Comparison of ENCODE assay signal across 15 cellular contexts in the genomic region with DNA sequence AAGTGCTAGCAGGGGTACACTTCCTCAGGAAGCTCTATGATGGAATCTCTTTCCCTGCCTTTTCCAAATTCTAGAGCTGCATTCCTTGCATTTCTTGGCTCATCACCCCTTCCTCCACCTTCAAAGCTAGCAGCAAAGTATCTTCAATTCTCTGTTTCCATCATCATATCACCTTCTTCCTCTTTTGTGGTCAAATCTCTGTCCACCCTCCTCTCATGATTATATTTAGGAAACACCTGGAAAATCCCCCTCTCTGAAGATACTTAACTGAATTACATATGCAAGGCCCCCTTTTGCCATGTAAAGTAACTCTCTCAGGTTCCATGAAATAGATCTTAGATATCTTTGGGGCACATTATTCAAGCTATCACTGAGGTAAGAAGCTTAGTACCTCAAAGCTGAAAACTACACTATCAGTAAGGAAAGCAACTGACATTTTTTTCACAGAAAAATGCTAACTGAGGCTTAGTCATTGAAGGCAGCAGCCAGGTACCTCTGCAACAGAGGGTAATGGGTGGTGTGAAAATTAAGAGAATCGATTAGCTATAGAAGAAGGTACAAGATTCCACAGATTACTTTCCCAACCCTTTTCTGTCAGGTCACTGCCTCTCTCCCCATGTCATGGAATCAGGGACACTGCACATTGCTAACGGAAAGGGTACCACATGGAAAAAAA.
DNase-seq lines count a peak whose midpoint lies in the region; ATAC-seq and FAIRE-seq lines count a peak whose summit lies in the region.
"Had no signal": no experiment of that assay in that cellular context is flagged by ENCODE, and none has a peak within 500 bp of the region (broad histone marks: within the 10 kb centered on the region; RNA-seq: fewer than 3 reads in every experiment).

No MANE protein-coding gene starts in this region.

- H4K20me1 ChIP-seq in BLaER1: no peaks in the 10 kb centered on the region

- H3K27me3 ChIP-seq in BLaER1 (no peaks in the 10 kb centered on the region), HUES48 (ENCODE audit: control insufficient read depth, insufficient read depth, low read length) (no peaks in the 10 kb centered on the region)

- peaks cover 20% of the 10 kb centered on the region for H3K4me1 ChIP-seq in BLaER1
- H3K4me1 ChIP-seq in HUES48 (ENCODE audit: control insufficient read depth, insufficient read depth, low read length): peaks cover 53% of the 10 kb centered on the region

- ATAC-seq in HG02759 (IDR thresholded peaks at IDR 0.05; ENCODE audit: unreplicated experiment): peak; percentile 75
- ATAC-seq: A549, HCT116 had no signal

- no peaks in the 10 kb centered on the region for H3K9me3 ChIP-seq in BLaER1
- H3K9me3 ChIP-seq in HUES48 (ENCODE audit: control insufficient read depth, insufficient read depth, low read length): no peaks in the 10 kb centered on the region

- H3K27ac ChIP-seq in BLaER1 (no peak overlapping the region), HUES48 (ENCODE audit: low read depth, low read length) (peak overlapping the region; percentile 88)
- H3K27ac ChIP-seq: A549 had no signal

- no peak for DNase-seq in GM19239 (ENCODE audit: insufficient read length, low spot score)
- DNase-seq in DMS53 (lab: John Stamatoyannopoulos, UW): no peak
- no peak for DNase-seq in NCI-H510A (lab: John Stamatoyannopoulos, UW)
- no peak for DNase-seq in SKM-1 treated with dmso at 0.1 percent for 144 hours (lab: John Stamatoyannopoulos, UW; ENCODE audit: unreplicated experiment)
- no peak for DNase-seq in DMS53 treated with DMSO at 0.1 percent for 48 hours (lab: John Stamatoyannopoulos, UW; ENCODE audit: unreplicated experiment)
- DNase-seq: activated CD8-positive, alpha-beta memory T cell treated with anti-CD3 and anti-CD28 coated beads for 24 hours; aorta; NCI-H510A treated with DMSO at 0.1 percent for 48 hours had no signal

- H3K9ac ChIP-seq in BLaER1 (no peak overlapping the region), HUES48 (ENCODE audit: low read depth, low read length) (peak overlapping the region; percentile 61; the same call in 1 of the 2 replicates)

- H3K36me3 ChIP-seq in BLaER1 (no peaks in the 10 kb centered on the region), HUES48 (ENCODE audit: control insufficient read depth, insufficient read depth, low read length) (no peaks in the 10 kb centered on the region)

- H3K4me2 ChIP-seq in BLaER1: peak overlapping the region; percentile 36
- H3K4me2 ChIP-seq: A549, smooth muscle cell had no signal

- FAIRE-seq in GM19239 (lab: Jason Lieb, UNC): peak; percentile 72
- FAIRE-seq: endometrium had no signal

- H3K4me3 ChIP-seq in BLaER1 (no peak overlapping the region), HUES48 (ENCODE audit: low read depth, low read length) (peak overlapping the region; percentile 14)
- H3K4me3 ChIP-seq: A549, smooth muscle cell had no signal
